16 cellular contexts compared by ENCODE assay signal in the genomic region with DNA sequence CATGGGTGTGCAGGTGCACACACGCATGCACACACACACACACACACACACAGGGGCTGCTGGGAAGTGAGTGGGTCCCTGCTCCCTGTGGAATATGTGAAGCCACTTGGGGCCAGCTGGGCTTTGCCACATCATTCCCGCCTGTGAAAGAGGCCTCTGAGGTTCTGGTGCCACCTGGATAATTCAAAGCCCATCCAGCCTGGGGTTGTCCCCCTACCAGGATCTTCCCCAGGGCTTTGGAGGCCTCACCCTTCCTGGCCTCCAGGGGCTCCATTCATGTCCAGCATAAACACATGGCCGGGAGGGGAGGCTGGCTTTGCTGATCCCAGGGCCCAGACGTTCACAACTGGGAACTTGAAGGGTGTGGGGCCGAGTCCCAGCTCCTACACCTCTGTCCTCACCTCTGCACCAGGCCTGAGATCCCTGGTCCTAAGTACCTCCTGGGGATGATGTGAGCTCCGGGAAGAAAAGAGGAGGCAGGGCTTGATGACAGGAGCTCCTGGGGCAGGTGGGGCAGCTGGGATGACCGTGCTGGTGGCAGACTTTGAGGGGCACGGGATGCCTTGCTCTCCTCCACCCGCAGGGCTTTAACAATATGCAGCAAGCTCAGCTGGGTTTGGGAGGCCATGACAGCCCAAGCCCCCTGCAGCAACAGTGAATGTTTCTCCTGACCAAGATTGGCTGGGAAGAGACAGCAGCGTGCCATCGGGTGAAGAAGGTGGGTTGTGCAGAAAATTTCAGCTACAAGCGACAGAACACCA. TPM values are rescaled to one million over a fixed set of nuclear protein-coding genes. Genes with fewer than 3 reads are reported as not detected.
DNase-seq lines count a peak whose midpoint lies in the region; ATAC-seq and TF ChIP-seq lines count a peak whose summit lies in the region.
"Had no signal": no experiment of that assay in that cellular context is flagged by ENCODE, and none has a peak within 500 bp of the region (broad histone marks: within the 10 kb centered on the region; RNA-seq: fewer than 3 reads in every experiment).

No MANE protein-coding gene starts in this region.

- H3K36me3 ChIP-seq in H7 (replicated peaks; ENCODE audit: control insufficient read depth, insufficient read depth, low read length) = no peaks in the 10 kb centered on the region
- H3K36me3 ChIP-seq in tibial nerve = no peaks in the 10 kb centered on the region
- no peaks in the 10 kb centered on the region for H3K36me3 ChIP-seq in ovary
- H3K36me3 ChIP-seq: BE2C, SJCRH30 had no signal

- H3K36me3 Mint-ChIP-seq in endothelial cell (ENCODE audit: low read depth, unreplicated experiment) (no peaks in the 10 kb centered on the region), neural crest cell (ENCODE audit: low read depth) (no peaks in the 10 kb centered on the region)
- H3K36me3 Mint-ChIP-seq: CD4-positive, alpha-beta memory T cell had no signal

- no peak for ATAC-seq in HG03108 (IDR thresholded peaks at IDR 0.05; ENCODE audit: unreplicated experiment)

- intact Hi-C loops in ovary (cut with DNase I) = loop anchor here in 1 of 4 donors (10.0 kb wide), 1 partner anchor 59 kb away; no protein-coding TSS in a partner anchor

- H3K27me3 ChIP-seq in H7 (ENCODE audit: control insufficient read depth, insufficient read depth, low read length) (no peaks in the 10 kb centered on the region), tibial nerve (no peaks in the 10 kb centered on the region), ovary (no peaks in the 10 kb centered on the region)
- H3K27me3 ChIP-seq: BE2C, SJCRH30 had no signal

- TF ChIP-seq CTCF in endothelial cell (IDR thresholded peaks at IDR 0.05; ENCODE audit: unreplicated experiment) = no peak
- no peak for TF ChIP-seq CTCF in neural crest cell (conservative IDR thresholded peaks at IDR 0.05)
- no peak for TF ChIP-seq CTCF in tibial nerve (IDR thresholded peaks at IDR 0.05)
- TF ChIP-seq CTCF in ovary (IDR thresholded peaks at IDR 0.05) = no peak

- DNase-seq in H7 = peak; percentile 49
- no peak for DNase-seq in endothelial cell (ENCODE audit: low spot score)
- no peak for DNase-seq in neural crest cell (ENCODE audit: low read depth, low spot score)
- DNase-seq in tibial nerve (ENCODE audit: low spot score in 2 of 2) = no peak
- DNase-seq in ovary = no peak
- no peak for DNase-seq in AG08396 (ENCODE audit: low spot score)
- DNase-seq: ACHN; BE2C; CD4-positive, alpha-beta memory T cell; NCI-H1417; NCI-H1930; NCI-H510A treated with DMSO at 0.1 percent for 48 hours; SJCRH30 had no signal

- TF ChIP-seq EP300 in tibial nerve (IDR thresholded peaks at IDR 0.05) (no peak), ovary (IDR thresholded peaks at IDR 0.05) (no peak)

- WGBS in tibial nerve, 2 donors = 80 to 86% methylated on average over 11 to 12 of the region's 12 CpGs
- 90 to 94% (median 94%) methylated on average over 11 to 12 of the region's 12 CpGs for WGBS in ovary, 3 donors

- no peaks in the 10 kb centered on the region for H3K9me3 ChIP-seq in tibial nerve
- no peaks in the 10 kb centered on the region for H3K9me3 ChIP-seq in ovary
- H3K9me3 ChIP-seq: BE2C, SJCRH30 had no signal

- H3K9me3 Mint-ChIP-seq in endothelial cell (ENCODE audit: unreplicated experiment) (no peaks in the 10 kb centered on the region), neural crest cell (no peaks in the 10 kb centered on the region)

- H3K4me1 Mint-ChIP-seq in endothelial cell (ENCODE audit: unreplicated experiment) = peaks cover 27% of the 10 kb centered on the region
- H3K4me1 Mint-ChIP-seq in neural crest cell = peaks cover 44% of the 10 kb centered on the region

- H3K4me3 Mint-ChIP-seq in endothelial cell (ENCODE audit: unreplicated experiment) (no peak overlapping the region), neural crest cell (no peak overlapping the region)
- H3K4me3 Mint-ChIP-seq: CD4-positive, alpha-beta memory T cell had no signal

- H3K4me1 ChIP-seq in tibial nerve = peaks cover 0 to 61% (median 32%) of the 10 kb centered on the region in 4 donors
- peaks cover 3% of the 10 kb centered on the region for H3K4me1 ChIP-seq in ovary (ENCODE audit: insufficient read depth)

- peak overlapping the region; percentile 78 for H3K27ac Mint-ChIP-seq in endothelial cell (ENCODE audit: unreplicated experiment)
- H3K27ac Mint-ChIP-seq in neural crest cell (ENCODE audit: unreplicated experiment) = peak overlapping the region; percentile 64
- H3K27ac Mint-ChIP-seq: CD4-positive, alpha-beta memory T cell had no signal

- H3K4me3 ChIP-seq in H7 (ENCODE audit: insufficient read depth, low read depth, low read length) (no peak overlapping the region), tibial nerve (no peak overlapping the region), ovary (no peak overlapping the region)
- H3K4me3 ChIP-seq: SJCRH30 had no signal

- TF ChIP-seq POLR2A in tibial nerve (IDR thresholded peaks at IDR 0.05) (no peak), ovary (IDR thresholded peaks at IDR 0.05) (no peak)

- peaks cover 6% of the 10 kb centered on the region for H3K27me3 Mint-ChIP-seq in endothelial cell (ENCODE audit: unreplicated experiment)
- H3K27me3 Mint-ChIP-seq in neural crest cell (ENCODE audit: low read depth) = no peaks in the 10 kb centered on the region

- peak overlapping the region in 3 of 4 donors; percentile 66 to 92 (median 89) for H3K27ac ChIP-seq in tibial nerve
- no peak overlapping the region for H3K27ac ChIP-seq in ovary

RNA-seq across cellular contexts. Expression of a gene that starts 14.2 kb away (rescaled TPM):
- not detected in 2 replicates for total RNA-seq in H7 (2014; rRNA removed; shearing (Covaris generic))
- total RNA-seq in endothelial cell (ENCODE audit: unreplicated experiment) = not detected
- 0.11 TPM in 1 of 2 replicates, not detected in the other for total RNA-seq in neural crest cell
- total RNA-seq in tibial nerve = not detected
- not detected for total RNA-seq in ovary
- polyA plus RNA-seq in ovary = not detected
- total RNA-seq: CD4-positive, alpha-beta memory T cell; Daoy; H4; SJCRH30 had no signal
- polyA plus RNA-seq: CD4-positive, alpha-beta memory T cell had no signal

Comparison
In these comparisons a context has a peak if more than half of its experiments do, and no peak if none do; other contexts are left out.
1. H3K27ac ChIP-seq: peak in tibial nerve (3 of 4); none in ovary (0 of 2).